2 cellular contexts compared by ENCODE assay signal in the genomic region with DNA sequence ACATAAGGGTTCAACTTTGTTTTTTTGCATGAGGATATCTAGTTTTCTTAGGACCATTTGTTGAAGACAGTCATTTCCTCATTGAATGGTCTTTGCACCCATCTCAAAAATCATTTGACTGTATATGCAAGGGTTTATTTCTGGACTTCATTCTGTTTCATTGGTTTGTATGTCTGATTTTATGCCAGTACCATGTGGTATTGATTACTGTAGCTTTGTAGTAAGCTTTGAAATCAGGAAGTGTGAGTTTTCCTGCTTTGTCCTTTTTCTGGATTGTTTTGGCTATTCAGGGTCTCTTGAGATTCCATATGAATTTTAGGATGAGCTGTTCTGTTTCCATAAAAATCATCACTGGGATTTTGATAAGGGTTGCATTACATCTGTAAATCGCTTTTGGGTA.
TF ChIP-seq lines count a peak whose summit lies in the region.

No MANE protein-coding gene starts in this region.

TF ChIP-seq in GM23338, 12 proteins besides CTCF, POLR2A, EP300 and RAD21:
- TF ChIP-seq, protein P1, sequence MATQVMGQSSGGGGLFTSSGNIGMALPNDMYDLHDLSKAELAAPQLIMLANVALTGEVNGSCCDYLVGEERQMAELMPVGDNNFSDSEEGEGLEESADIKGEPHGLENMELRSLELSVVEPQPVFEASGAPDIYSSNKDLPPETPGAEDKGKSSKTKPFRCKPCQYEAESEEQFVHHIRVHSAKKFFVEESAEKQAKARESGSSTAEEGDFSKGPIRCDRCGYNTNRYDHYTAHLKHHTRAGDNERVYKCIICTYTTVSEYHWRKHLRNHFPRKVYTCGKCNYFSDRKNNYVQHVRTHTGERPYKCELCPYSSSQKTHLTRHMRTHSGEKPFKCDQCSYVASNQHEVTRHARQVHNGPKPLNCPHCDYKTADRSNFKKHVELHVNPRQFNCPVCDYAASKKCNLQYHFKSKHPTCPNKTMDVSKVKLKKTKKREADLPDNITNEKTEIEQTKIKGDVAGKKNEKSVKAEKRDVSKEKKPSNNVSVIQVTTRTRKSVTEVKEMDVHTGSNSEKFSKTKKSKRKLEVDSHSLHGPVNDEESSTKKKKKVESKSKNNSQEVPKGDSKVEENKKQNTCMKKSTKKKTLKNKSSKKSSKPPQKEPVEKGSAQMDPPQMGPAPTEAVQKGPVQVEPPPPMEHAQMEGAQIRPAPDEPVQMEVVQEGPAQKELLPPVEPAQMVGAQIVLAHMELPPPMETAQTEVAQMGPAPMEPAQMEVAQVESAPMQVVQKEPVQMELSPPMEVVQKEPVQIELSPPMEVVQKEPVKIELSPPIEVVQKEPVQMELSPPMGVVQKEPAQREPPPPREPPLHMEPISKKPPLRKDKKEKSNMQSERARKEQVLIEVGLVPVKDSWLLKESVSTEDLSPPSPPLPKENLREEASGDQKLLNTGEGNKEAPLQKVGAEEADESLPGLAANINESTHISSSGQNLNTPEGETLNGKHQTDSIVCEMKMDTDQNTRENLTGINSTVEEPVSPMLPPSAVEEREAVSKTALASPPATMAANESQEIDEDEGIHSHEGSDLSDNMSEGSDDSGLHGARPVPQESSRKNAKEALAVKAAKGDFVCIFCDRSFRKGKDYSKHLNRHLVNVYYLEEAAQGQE (IDR thresholded peaks at IDR 0.05; ENCODE audit: unreplicated experiment) = no peak
- TF ChIP-seq JUNB (IDR thresholded peaks at IDR 0.05; ENCODE audit: unreplicated experiment) = no peak
- TF ChIP-seq EZH2phosphoT487 (IDR thresholded peaks at IDR 0.05; ENCODE audit: unreplicated experiment) = no peak
- no peak for TF ChIP-seq POLR2AphosphoS5 (IDR thresholded peaks at IDR 0.05; ENCODE audit: low read depth)
- no peak for TF ChIP-seq NANOG (IDR thresholded peaks at IDR 0.05; ENCODE audit: borderline replicate concordance)
- TF ChIP-seq STAT1 (IDR thresholded peaks at IDR 0.05; ENCODE audit: unreplicated experiment) = no peak
- no peak for TF ChIP-seq ZNF331 (CRISPR knock-in tag; IDR thresholded peaks at IDR 0.05; ENCODE audit: low read depth)
- TF ChIP-seq ZNF114 (CRISPR knock-in tag; IDR thresholded peaks at IDR 0.05) = no peak
- no peak for TF ChIP-seq CREB1 (CRISPR knock-in tag; IDR thresholded peaks at IDR 0.05; ENCODE audit: low read depth)
- TF ChIP-seq, protein P2, sequence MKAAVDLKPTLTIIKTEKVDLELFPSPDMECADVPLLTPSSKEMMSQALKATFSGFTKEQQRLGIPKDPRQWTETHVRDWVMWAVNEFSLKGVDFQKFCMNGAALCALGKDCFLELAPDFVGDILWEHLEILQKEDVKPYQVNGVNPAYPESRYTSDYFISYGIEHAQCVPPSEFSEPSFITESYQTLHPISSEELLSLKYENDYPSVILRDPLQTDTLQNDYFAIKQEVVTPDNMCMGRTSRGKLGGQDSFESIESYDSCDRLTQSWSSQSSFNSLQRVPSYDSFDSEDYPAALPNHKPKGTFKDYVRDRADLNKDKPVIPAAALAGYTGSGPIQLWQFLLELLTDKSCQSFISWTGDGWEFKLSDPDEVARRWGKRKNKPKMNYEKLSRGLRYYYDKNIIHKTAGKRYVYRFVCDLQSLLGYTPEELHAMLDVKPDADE (IDR thresholded peaks at IDR 0.05) = no peak
TF ChIP-seq in GM23338: peak in this region for 0.

TF ChIP-seq in K562, 482 proteins besides CTCF, POLR2A, EP300 and RAD21 (continued from another document):
- TF ChIP-seq, protein P3, sequence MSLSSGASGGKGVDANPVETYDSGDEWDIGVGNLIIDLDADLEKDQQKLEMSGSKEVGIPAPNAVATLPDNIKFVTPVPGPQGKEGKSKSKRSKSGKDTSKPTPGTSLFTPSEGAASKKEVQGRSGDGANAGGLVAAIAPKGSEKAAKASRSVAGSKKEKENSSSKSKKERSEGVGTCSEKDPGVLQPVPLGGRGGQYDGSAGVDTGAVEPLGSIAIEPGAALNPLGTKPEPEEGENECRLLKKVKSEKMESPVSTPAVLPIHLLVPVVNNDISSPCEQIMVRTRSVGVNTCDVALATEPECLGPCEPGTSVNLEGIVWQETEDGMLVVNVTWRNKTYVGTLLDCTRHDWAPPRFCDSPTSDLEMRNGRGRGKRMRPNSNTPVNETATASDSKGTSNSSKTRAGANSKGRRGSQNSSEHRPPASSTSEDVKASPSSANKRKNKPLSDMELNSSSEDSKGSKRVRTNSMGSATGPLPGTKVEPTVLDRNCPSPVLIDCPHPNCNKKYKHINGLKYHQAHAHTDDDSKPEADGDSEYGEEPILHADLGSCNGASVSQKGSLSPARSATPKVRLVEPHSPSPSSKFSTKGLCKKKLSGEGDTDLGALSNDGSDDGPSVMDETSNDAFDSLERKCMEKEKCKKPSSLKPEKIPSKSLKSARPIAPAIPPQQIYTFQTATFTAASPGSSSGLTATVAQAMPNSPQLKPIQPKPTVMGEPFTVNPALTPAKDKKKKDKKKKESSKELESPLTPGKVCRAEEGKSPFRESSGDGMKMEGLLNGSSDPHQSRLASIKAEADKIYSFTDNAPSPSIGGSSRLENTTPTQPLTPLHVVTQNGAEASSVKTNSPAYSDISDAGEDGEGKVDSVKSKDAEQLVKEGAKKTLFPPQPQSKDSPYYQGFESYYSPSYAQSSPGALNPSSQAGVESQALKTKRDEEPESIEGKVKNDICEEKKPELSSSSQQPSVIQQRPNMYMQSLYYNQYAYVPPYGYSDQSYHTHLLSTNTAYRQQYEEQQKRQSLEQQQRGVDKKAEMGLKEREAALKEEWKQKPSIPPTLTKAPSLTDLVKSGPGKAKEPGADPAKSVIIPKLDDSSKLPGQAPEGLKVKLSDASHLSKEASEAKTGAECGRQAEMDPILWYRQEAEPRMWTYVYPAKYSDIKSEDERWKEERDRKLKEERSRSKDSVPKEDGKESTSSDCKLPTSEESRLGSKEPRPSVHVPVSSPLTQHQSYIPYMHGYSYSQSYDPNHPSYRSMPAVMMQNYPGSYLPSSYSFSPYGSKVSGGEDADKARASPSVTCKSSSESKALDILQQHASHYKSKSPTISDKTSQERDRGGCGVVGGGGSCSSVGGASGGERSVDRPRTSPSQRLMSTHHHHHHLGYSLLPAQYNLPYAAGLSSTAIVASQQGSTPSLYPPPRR (CRISPR knock-in tag; IDR thresholded peaks at IDR 0.05; ENCODE audit: borderline replicate concordance) = no peak
- TF ChIP-seq ZNF57 (CRISPR knock-in tag; IDR thresholded peaks at IDR 0.05) (no peak), WHSC1 (IDR thresholded peaks at IDR 0.05; ENCODE audit: low read length) (no peak), NUFIP1 (IDR thresholded peaks at IDR 0.05; ENCODE audit: partially characterized antibody) (no peak), COPS2 (conservative IDR thresholded peaks at IDR 0.05) (no peak), PCBP1 (IDR thresholded peaks at IDR 0.05; ENCODE audit: low read depth, low read length, poor library complexity, severe bottlenecking) (no peak)
- TF ChIP-seq, protein P4, sequence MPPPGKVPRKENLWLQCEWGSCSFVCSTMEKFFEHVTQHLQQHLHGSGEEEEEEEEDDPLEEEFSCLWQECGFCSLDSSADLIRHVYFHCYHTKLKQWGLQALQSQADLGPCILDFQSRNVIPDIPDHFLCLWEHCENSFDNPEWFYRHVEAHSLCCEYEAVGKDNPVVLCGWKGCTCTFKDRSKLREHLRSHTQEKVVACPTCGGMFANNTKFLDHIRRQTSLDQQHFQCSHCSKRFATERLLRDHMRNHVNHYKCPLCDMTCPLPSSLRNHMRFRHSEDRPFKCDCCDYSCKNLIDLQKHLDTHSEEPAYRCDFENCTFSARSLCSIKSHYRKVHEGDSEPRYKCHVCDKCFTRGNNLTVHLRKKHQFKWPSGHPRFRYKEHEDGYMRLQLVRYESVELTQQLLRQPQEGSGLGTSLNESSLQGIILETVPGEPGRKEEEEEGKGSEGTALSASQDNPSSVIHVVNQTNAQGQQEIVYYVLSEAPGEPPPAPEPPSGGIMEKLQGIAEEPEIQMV (tag; conservative IDR thresholded peaks at IDR 0.05; ENCODE audit: low read depth) = no peak
- TF ChIP-seq, protein P5, sequence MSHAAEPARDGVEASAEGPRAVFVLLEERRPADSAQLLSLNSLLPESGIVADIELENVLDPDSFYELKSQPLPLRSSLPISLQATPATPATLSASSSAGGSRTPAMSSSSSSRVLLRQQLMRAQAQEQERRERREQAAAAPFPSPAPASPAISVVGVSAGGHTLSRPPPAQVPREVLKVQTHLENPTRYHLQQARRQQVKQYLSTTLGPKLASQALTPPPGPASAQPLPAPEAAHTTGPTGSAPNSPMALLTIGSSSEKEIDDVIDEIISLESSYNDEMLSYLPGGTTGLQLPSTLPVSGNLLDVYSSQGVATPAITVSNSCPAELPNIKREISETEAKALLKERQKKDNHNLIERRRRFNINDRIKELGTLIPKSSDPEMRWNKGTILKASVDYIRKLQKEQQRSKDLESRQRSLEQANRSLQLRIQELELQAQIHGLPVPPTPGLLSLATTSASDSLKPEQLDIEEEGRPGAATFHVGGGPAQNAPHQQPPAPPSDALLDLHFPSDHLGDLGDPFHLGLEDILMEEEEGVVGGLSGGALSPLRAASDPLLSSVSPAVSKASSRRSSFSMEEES (CRISPR knock-in tag; IDR thresholded peaks at IDR 0.05) = no peak
